ENCODE assay signal across 32 cellular contexts in the genomic region with DNA sequence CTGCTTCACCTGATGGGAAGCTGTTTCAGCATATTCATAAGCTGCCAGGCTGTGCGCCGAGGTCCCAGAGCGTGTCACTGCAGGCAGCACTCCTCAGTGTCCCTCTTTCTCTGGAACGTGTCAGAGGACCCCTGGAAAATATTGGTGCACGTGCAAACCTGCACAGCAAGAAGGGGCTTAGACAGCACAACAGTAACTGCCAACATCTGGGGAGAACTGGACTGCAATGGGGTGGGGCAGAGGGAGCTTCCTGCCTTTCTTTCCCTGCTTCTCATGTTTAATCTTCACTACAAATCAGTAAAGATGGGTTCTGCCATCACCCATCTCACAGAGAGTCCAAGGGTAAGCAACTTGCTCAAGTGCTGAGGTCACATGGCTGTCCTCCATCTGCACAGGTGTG.
"Had no signal": no experiment of that assay in that cellular context is flagged by ENCODE, and none has a peak within 500 bp of the region (broad histone marks: within the 10 kb centered on the region; RNA-seq: fewer than 3 reads in every experiment).

No MANE protein-coding gene starts in this region.

- H3K36me3 Mint-ChIP-seq: activated CD4-positive, alpha-beta memory T cell treated with anti-CD3 and anti-CD28 coated beads for 36 hours; activated naive CD4-positive, alpha-beta T cell treated with anti-CD3 and anti-CD28 coated beads, Interleukin-2, amount 10 ng/mL, durations not matched to agents 7 days and 5 days; activated naive CD4-positive, alpha-beta T cell treated with anti-CD3 and anti-CD28 coated beads, Interleukin-2, amount 50 U/mL, for 24 hours; activated naive CD8-positive, alpha-beta T cell; activated naive CD8-positive, alpha-beta T cell treated with anti-CD3 and anti-CD28 coated beads, Interleukin-2, amount 10 ng/mL, durations not matched to agents 7 days and 5 days; brain had no signal

- H3K4me1 Mint-ChIP-seq: activated B cell treated with CpG ODN at 0.5 μM for 24 hours; activated CD4-positive, alpha-beta T cell treated with anti-CD3 and anti-CD28 coated beads, Interleukin-2, amount 10 ng/mL, durations not matched to agents 24 days and 14 days; activated naive CD4-positive, alpha-beta T cell treated with anti-CD3 and anti-CD28 coated beads, Interleukin-2, amount 10 ng/mL, durations not matched to agents 7 days and 5 days; activated naive CD4-positive, alpha-beta T cell treated with anti-CD3 and anti-CD28 coated beads, Interleukin-2, amount 50 U/mL, for 24 hours; activated naive CD8-positive, alpha-beta T cell treated with anti-CD3 and anti-CD28 coated beads, Interleukin-2, amount 10 ng/mL, durations not matched to agents 7 days and 5 days; activated naive CD8-positive, alpha-beta T cell treated with anti-CD3 and anti-CD28 coated beads, Interleukin-2, amount 50 U/mL, for 24 hours had no signal

- H3K9me3 Mint-ChIP-seq: activated CD4-positive, alpha-beta memory T cell treated with anti-CD3 and anti-CD28 coated beads for 36 hours; activated CD4-positive, alpha-beta T cell treated with anti-CD3 and anti-CD28 coated beads, Interleukin-2, amount 10 ng/mL, durations not matched to agents 24 days and 14 days; activated CD8-positive, alpha-beta T cell treated with anti-CD3 and anti-CD28 coated beads for 36 hours; activated naive CD4-positive, alpha-beta T cell treated with anti-CD3 and anti-CD28 coated beads, Interleukin-2, amount 10 ng/mL, durations not matched to agents 7 days and 5 days; activated naive CD4-positive, alpha-beta T cell treated with anti-CD3 and anti-CD28 coated beads, Interleukin-2, amount 50 U/mL, for 24 hours; activated naive CD8-positive, alpha-beta T cell treated with anti-CD3 and anti-CD28 coated beads, Interleukin-2, amount 10 ng/mL, durations not matched to agents 7 days and 5 days; activated naive CD8-positive, alpha-beta T cell treated with anti-CD3 and anti-CD28 coated beads, Interleukin-2, amount 50 U/mL, for 24 hours; activated T-cell treated with anti-CD3 and anti-CD28 coated beads, Interleukin-2, amount 50 U/mL, for 24 hours; activated T-helper 2 cell treated with anti-CD3 and anti-CD28 coated beads, Interferon-gamma antibody, Interleukin-2, Interleukin-4, amounts not matched to agents 10 μg/mL and 5 μg/mL and 100 μg/mL, durations not matched to agents 14 hours and 24 hours and 36 hours; T-helper 1 cell treated with Interleukin-12 subunit alpha and Interleukin-12 subunit beta and Interleukin-4 antibody, amounts not matched to agents 30 μg/mL and 1 μg/mL, for 36 hours; T-helper 2 cell treated with Interferon-gamma antibody and Interleukin-4, amounts not matched to agents 5 μg/mL and 100 μg/mL, for 36 hours had no signal

- H3K36me3 ChIP-seq: ascending aorta, cardiac muscle cell had no signal

- H3K27ac ChIP-seq: ascending aorta, cardiac muscle cell, VCaP had no signal

- H3K27me3 ChIP-seq: ascending aorta had no signal

- H3K27ac Mint-ChIP-seq: activated B cell treated with CpG ODN at 0.5 μM for 24 hours; activated CD4-positive, alpha-beta memory T cell treated with anti-CD3 and anti-CD28 coated beads for 36 hours; activated CD4-positive, alpha-beta T cell treated with anti-CD3 and anti-CD28 coated beads, Interleukin-2, amount 10 ng/mL, durations not matched to agents 24 days and 14 days; activated CD8-positive, alpha-beta T cell treated with anti-CD3 and anti-CD28 coated beads for 36 hours; activated naive CD4-positive, alpha-beta T cell treated with anti-CD3 and anti-CD28 coated beads, Interleukin-2, amount 10 ng/mL, durations not matched to agents 7 days and 5 days; activated naive CD4-positive, alpha-beta T cell treated with anti-CD3 and anti-CD28 coated beads, Interleukin-2, amount 50 U/mL, for 24 hours; activated naive CD8-positive, alpha-beta T cell; activated naive CD8-positive, alpha-beta T cell treated with anti-CD3 and anti-CD28 coated beads, Interleukin-2, amount 10 ng/mL, durations not matched to agents 7 days and 5 days; activated naive CD8-positive, alpha-beta T cell treated with anti-CD3 and anti-CD28 coated beads, Interleukin-2, amount 50 U/mL, for 24 hours; activated T-cell treated with anti-CD3 and anti-CD28 coated beads, Interleukin-2, amount 50 U/mL, for 24 hours; activated T-helper 2 cell treated with anti-CD3 and anti-CD28 coated beads, Interferon-gamma antibody, Interleukin-2, Interleukin-4, amounts not matched to agents 10 μg/mL and 5 μg/mL and 100 μg/mL, durations not matched to agents 14 hours and 24 hours and 36 hours; brain; T-helper 1 cell treated with Interleukin-12 subunit alpha and Interleukin-12 subunit beta and Interleukin-4 antibody, amounts not matched to agents 30 μg/mL and 1 μg/mL, for 36 hours; T-helper 2 cell treated with Interferon-gamma antibody and Interleukin-4, amounts not matched to agents 5 μg/mL and 100 μg/mL, for 36 hours had no signal

- H3K4me3 Mint-ChIP-seq: activated B cell treated with CpG ODN at 0.5 μM for 24 hours; activated CD4-positive, alpha-beta memory T cell treated with anti-CD3 and anti-CD28 coated beads for 36 hours; activated CD4-positive, alpha-beta T cell treated with anti-CD3 and anti-CD28 coated beads, Interleukin-2, amount 10 ng/mL, durations not matched to agents 24 days and 14 days; activated CD8-positive, alpha-beta T cell treated with anti-CD3 and anti-CD28 coated beads for 36 hours; activated naive CD4-positive, alpha-beta T cell treated with anti-CD3 and anti-CD28 coated beads, Interleukin-2, amount 10 ng/mL, durations not matched to agents 7 days and 5 days; activated naive CD4-positive, alpha-beta T cell treated with anti-CD3 and anti-CD28 coated beads, Interleukin-2, amount 50 U/mL, for 24 hours; activated naive CD8-positive, alpha-beta T cell; activated naive CD8-positive, alpha-beta T cell treated with anti-CD3 and anti-CD28 coated beads, Interleukin-2, amount 10 ng/mL, durations not matched to agents 7 days and 5 days; activated naive CD8-positive, alpha-beta T cell treated with anti-CD3 and anti-CD28 coated beads, Interleukin-2, amount 50 U/mL, for 24 hours; activated T-cell treated with anti-CD3 and anti-CD28 coated beads, Interleukin-2, amount 50 U/mL, for 24 hours; brain; T-helper 1 cell treated with Interleukin-12 subunit alpha and Interleukin-12 subunit beta and Interleukin-4 antibody, amounts not matched to agents 30 μg/mL and 1 μg/mL, for 36 hours; T-helper 2 cell treated with Interferon-gamma antibody and Interleukin-4, amounts not matched to agents 5 μg/mL and 100 μg/mL, for 36 hours had no signal

- ATAC-seq: activated CD8-positive, alpha-beta T cell treated with anti-CD3 and anti-CD28 coated beads for 36 hours; activated naive CD8-positive, alpha-beta T cell treated with anti-CD3 and anti-CD28 coated beads, Interleukin-2, amount 50 U/mL, for 24 hours had no signal

- H3K4me3 ChIP-seq: ascending aorta, cardiac muscle cell had no signal

- DNase-seq: activated B cell treated with CpG ODN at 0.5 μM for 24 hours; activated CD4-positive, alpha-beta memory T cell treated with anti-CD3 and anti-CD28 coated beads for 36 hours; activated CD4-positive, alpha-beta T cell treated with anti-CD3 and anti-CD28 coated beads for 4 hours; activated CD4-positive, alpha-beta T cell treated with anti-CD3 and anti-CD28 coated beads, Interleukin-2, amount 10 ng/mL, durations not matched to agents 24 days and 14 days; activated CD4-positive, alpha-beta T cell treated with anti-CD3 and anti-CD28 coated beads, Interleukin-2, amount 50 U/mL, for 1 hour; activated CD4-positive, alpha-beta T cell treated with anti-CD3 and anti-CD28 coated beads, Interleukin-2, amount 50 U/mL, for 4 hours; activated CD4-positive, CD25-positive, alpha-beta regulatory T cell treated with anti-CD3 and anti-CD28 coated beads, Interleukin-2, amount 50 U/mL, for 72 hours; activated CD8-positive, alpha-beta T cell treated with anti-CD3 and anti-CD28 coated beads for 36 hours; activated effector memory CD4-positive, alpha-beta T cell treated with Interleukin-2 at 50 U/mL for 16 hours; activated gamma-delta T cell; activated naive CD4-positive, alpha-beta T cell treated with anti-CD3 and anti-CD28 coated beads, Interleukin-2, amount 10 ng/mL, durations not matched to agents 7 days and 5 days; activated naive CD4-positive, alpha-beta T cell treated with Interleukin-2 at 50 U/mL for 16 hours; activated naive CD8-positive, alpha-beta T cell treated with anti-CD3 and anti-CD28 coated beads, Interleukin-2, amount 10 ng/mL, durations not matched to agents 7 days and 5 days; activated naive CD8-positive, alpha-beta T cell treated with anti-CD3 and anti-CD28 coated beads, Interleukin-2, amount 50 U/mL, for 24 hours; activated T-cell treated with anti-CD3 and anti-CD28 coated beads, Interleukin-2, amount 50 U/mL, for 24 hours; activated T-cell treated with anti-CD3 and anti-CD28 coated beads, Interleukin-2, amount 50 U/mL, for 48 hours; amygdala; anterior cingulate cortex; central memory CD4-positive, alpha-beta T cell; SW 1271; T-helper 1 cell; T-helper 2 cell; T-helper 9 cell had no signal

- H3K9me3 ChIP-seq: ascending aorta had no signal
